In the genomic region with DNA sequence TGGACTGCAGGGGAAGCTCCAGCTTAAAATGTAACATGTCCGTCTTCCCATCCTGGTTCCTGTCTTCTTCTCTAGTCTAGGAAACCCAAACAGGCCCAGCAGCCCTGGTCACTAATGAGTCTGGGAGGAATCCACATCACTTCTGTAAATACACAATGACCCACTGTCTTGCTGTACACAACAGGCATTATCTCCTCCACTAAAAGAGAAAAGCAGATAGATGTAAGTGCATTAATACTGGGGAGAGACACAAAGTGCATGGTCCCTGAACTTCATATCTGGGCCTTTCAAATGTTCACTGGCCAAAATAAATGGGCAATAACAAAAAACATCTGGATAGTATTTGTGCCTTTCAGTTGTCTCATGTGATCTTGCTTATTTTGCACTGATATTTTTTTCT, we compare ENCODE assay signal across 5 cellular contexts. TPM values are rescaled to one million over a fixed set of nuclear protein-coding genes. Genes with fewer than 3 reads are reported as not detected.
"Had no signal": no experiment of that assay in that cellular context is flagged by ENCODE, and none has a peak within 500 bp of the region (broad histone marks: within the 10 kb centered on the region; RNA-seq: fewer than 3 reads in every experiment).

No MANE protein-coding gene starts in this region.

RNA-seq across cellular contexts. Expression of gene CHST5, which starts 10.0 kb away (rescaled TPM):
- total RNA-seq: dermis blood vessel endothelial cell, esophagus mucosa, hepatocyte, lung microvascular endothelial cell had no signal

RNA-seq across cellular contexts. Expression of gene CHST6, which starts 50.6 kb away (rescaled TPM):
- total RNA-seq: mononuclear cell had no signal
